In the genomic region with DNA sequence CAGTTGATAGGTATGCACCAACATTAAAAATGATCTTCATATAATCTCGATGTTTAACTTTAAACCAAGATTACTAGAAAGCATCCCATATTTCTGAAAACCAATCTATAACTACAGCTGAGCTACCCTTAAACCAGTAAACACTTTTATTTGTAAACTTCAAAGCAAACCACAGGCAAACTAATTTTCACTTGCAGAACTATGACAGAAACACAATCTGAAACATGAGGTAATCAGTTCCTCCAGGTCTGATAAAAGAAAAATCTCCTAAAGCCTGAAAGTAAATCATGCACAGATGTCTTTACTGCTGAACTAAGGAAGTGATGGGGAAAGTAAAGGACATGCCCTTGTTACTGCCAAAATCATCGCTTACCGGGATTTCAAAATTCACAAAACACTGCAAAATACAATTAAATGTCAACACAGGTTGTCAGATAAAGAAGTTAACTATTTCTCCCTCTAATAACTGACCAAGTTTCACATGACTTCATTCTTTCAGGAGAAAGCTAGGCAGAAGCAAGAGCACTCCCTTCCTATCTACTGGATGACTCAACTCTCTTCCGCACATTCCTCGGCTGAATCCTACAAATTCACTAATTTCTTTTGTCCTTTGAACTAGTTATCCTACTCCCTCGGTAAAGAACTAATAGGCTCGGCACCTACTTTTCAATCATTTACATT, we compare ENCODE assay signal across 8 cellular contexts. TPM values are rescaled to one million over a fixed set of nuclear protein-coding genes. Genes with fewer than 3 reads are reported as not detected.
DNase-seq lines count a peak whose midpoint lies in the region; ATAC-seq lines count a peak whose summit lies in the region.

No MANE protein-coding gene starts in this region.

- DNase-seq in AG08396 (ENCODE audit: low spot score) (peak; percentile 75), NCI-H69 (lab: John Stamatoyannopoulos, UW) (peak; percentile 30), cerebellar cortex (ENCODE audit: low spot score) (peak; percentile 33)

- ATAC-seq in GM18511 (IDR thresholded peaks at IDR 0.05; ENCODE audit: unreplicated experiment): peak; percentile 9
- no peak for ATAC-seq in GM21423 (IDR thresholded peaks at IDR 0.05; ENCODE audit: unreplicated experiment)
- no peak for ATAC-seq in HG03442 (IDR thresholded peaks at IDR 0.05; ENCODE audit: unreplicated experiment)
- no peak for ATAC-seq in HG03280 (IDR thresholded peaks at IDR 0.05; ENCODE audit: unreplicated experiment)

- H3K4me1 ChIP-seq in mononuclear cell (ENCODE audit: insufficient read depth, low read length): peaks cover 26% of the 10 kb centered on the region

- no peaks in the 10 kb centered on the region for H3K9me3 ChIP-seq in mononuclear cell (ENCODE audit: low read depth, low read length)

- peak overlapping the region; percentile 85 for H3K4me3 ChIP-seq in mononuclear cell (ENCODE audit: low read length)

- H3K27me3 ChIP-seq in mononuclear cell (ENCODE audit: insufficient read depth, low read length): no peaks in the 10 kb centered on the region

RNA-seq across cellular contexts. Expression of gene EEA1, which starts 1.5 kb away (rescaled TPM):
- total RNA-seq in mononuclear cell: 6.2 TPM
